In the genomic region with DNA sequence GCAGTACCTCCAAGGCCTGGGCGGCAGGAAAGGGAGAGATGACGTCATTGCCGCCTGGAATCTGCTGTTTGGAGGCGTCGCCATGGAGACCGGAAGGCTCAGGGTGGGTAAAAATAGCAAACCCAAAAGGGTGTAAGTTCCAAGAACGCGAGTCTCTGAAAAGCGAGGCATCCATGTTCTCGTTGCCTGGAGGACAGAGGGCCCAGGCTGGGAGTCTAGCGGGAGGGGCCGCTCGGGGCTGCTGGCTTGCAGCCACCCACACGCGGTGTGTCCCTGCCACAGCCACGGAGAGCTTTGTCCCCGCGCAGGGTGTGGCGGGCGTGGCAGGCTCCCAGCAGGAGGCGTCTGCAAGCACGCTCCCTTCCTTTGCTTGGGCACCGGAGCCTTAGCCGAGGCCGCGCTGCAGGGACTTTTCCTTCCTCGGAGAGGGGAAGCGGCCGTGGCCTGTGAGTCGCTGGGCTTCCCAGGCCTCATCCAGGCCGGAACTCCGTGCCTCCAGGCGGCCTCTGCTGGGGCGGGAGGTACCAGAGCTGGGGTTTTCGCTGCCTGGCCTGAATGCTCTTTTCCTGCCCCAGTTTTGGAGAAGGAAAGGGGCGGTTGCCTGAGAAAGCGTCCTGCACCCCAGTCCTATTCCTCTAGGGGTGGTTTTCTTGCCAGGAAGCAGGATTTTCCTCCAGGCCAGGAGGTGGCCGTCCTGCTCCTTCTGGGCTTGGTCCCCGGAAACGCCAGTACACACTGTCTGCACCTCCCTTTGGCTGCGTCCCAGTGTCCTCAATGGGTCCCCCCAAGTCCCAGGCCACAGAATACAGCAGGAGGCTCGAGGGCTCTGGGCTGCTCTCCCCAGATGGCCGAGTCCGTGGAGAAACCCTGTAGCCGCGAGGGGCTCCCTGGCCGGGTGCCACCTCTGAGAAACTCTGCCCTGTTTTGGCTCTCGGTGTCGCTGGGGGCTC, we compare ENCODE assay signal across 8 cellular contexts.
DNase-seq lines count a peak whose midpoint lies in the region; ATAC-seq and TF ChIP-seq lines count a peak whose summit lies in the region.

No MANE protein-coding gene starts in this region.

- H3K9me3 ChIP-seq in duodenal mucosa (ENCODE audit: control insufficient read depth in 1 of 2, low read length in 2 of 2) = no peaks in the 10 kb centered on the region

- TF ChIP-seq CTCF in WI38 (IDR thresholded peaks at IDR 0.05; ENCODE audit: low read depth, low read length) = 0 out of 2 replicates have a peak, but pooled peaks have one; percentile 17

- ATAC-seq in GM18498 (IDR thresholded peaks at IDR 0.05; ENCODE audit: unreplicated experiment) = no peak

- H3K4me1 ChIP-seq in duodenal mucosa (ENCODE audit: control insufficient read depth in 1 of 2, insufficient read depth in 2 of 2, low read length in 2 of 2) = peaks cover 19 to 23% of the 10 kb centered on the region in 2 donors

- TF ChIP-seq RAD21 in Ishikawa (IDR thresholded peaks at IDR 0.05; ENCODE audit: low read depth) = peak; percentile 33; the same call in 1 of the 2 replicates

- H3K27ac ChIP-seq in duodenal mucosa (ENCODE audit: low read depth, low read length) = peak overlapping the region; percentile 95
- H3K27ac ChIP-seq in layer of hippocampus (ENCODE audit: low read depth, low read length) = peak overlapping the region; percentile 97

- TF ChIP-seq EP300 in Ishikawa (IDR thresholded peaks at IDR 0.05; ENCODE audit: borderline replicate concordance) = peak; percentile 48; the same call in 1 of the 2 replicates

- peak overlapping the region; percentile 65 to 71 for H3K9ac ChIP-seq in duodenal mucosa (ENCODE audit: low read depth in 1 of 2, low read length in 2 of 2)

- no peaks in the 10 kb centered on the region for H3K27me3 ChIP-seq in duodenal mucosa (ENCODE audit: control insufficient read depth in 1 of 2, insufficient read depth in 2 of 2, low read length in 2 of 2)
- H3K27me3 ChIP-seq in layer of hippocampus (ENCODE audit: control insufficient read depth, insufficient read depth, low read length) = no peaks in the 10 kb centered on the region

- H3K36me3 ChIP-seq in duodenal mucosa (ENCODE audit: control insufficient read depth in 1 of 2, insufficient read depth in 2 of 2, low read length in 2 of 2) = no peaks in the 10 kb centered on the region

- DNase-seq in COLO829 (ENCODE audit: low spot score) (peak; percentile 89), smooth muscle cell of the brain vasculature (ENCODE audit: low read depth, low spot score) (peak; percentile 95), cortex of kidney (lab: John Stamatoyannopoulos, UW) (no peak)

- H3K4me3 ChIP-seq in WI38 (ENCODE audit: low read depth, low read length) (peak overlapping the region; percentile 46), duodenal mucosa (ENCODE audit: low read depth in 1 of 2, low read length in 2 of 2) (peak overlapping the region; percentile 54 to 57)

TF ChIP-seq in Ishikawa, 13 proteins besides CTCF, POLR2A, EP300 and RAD21:
- TF ChIP-seq FOXM1 (IDR thresholded peaks at IDR 0.05; ENCODE audit: borderline replicate concordance, low read depth) = no peak
- peak; percentile 28; the same call in 1 of the 2 replicates for TF ChIP-seq CREB1 (IDR thresholded peaks at IDR 0.05; ENCODE audit: low read depth)
- peak; percentile 60 for TF ChIP-seq TEAD4 (IDR thresholded peaks at IDR 0.05)
- TF ChIP-seq CEBPB (IDR thresholded peaks at IDR 0.05) = no peak
- TF ChIP-seq, protein P1, sequence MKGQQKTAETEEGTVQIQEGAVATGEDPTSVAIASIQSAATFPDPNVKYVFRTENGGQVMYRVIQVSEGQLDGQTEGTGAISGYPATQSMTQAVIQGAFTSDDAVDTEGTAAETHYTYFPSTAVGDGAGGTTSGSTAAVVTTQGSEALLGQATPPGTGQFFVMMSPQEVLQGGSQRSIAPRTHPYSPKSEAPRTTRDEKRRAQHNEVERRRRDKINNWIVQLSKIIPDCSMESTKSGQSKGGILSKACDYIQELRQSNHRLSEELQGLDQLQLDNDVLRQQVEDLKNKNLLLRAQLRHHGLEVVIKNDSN (IDR thresholded peaks at IDR 0.05) = no peak
- TF ChIP-seq, protein P2, sequence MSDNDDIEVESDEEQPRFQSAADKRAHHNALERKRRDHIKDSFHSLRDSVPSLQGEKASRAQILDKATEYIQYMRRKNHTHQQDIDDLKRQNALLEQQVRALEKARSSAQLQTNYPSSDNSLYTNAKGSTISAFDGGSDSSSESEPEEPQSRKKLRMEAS (IDR thresholded peaks at IDR 0.05) = peak; percentile 74
- 0 out of 2 replicates have a peak, but pooled peaks have one; percentile 20 for TF ChIP-seq TCF12 (IDR thresholded peaks at IDR 0.05; ENCODE audit: low read depth)
- peak; percentile 36; the same call in 1 of the 2 replicates for TF ChIP-seq ZBTB7A (IDR thresholded peaks at IDR 0.05; ENCODE audit: low read depth)
- no peak for TF ChIP-seq EGR1 (IDR thresholded peaks at IDR 0.05)
- TF ChIP-seq, protein P3, sequence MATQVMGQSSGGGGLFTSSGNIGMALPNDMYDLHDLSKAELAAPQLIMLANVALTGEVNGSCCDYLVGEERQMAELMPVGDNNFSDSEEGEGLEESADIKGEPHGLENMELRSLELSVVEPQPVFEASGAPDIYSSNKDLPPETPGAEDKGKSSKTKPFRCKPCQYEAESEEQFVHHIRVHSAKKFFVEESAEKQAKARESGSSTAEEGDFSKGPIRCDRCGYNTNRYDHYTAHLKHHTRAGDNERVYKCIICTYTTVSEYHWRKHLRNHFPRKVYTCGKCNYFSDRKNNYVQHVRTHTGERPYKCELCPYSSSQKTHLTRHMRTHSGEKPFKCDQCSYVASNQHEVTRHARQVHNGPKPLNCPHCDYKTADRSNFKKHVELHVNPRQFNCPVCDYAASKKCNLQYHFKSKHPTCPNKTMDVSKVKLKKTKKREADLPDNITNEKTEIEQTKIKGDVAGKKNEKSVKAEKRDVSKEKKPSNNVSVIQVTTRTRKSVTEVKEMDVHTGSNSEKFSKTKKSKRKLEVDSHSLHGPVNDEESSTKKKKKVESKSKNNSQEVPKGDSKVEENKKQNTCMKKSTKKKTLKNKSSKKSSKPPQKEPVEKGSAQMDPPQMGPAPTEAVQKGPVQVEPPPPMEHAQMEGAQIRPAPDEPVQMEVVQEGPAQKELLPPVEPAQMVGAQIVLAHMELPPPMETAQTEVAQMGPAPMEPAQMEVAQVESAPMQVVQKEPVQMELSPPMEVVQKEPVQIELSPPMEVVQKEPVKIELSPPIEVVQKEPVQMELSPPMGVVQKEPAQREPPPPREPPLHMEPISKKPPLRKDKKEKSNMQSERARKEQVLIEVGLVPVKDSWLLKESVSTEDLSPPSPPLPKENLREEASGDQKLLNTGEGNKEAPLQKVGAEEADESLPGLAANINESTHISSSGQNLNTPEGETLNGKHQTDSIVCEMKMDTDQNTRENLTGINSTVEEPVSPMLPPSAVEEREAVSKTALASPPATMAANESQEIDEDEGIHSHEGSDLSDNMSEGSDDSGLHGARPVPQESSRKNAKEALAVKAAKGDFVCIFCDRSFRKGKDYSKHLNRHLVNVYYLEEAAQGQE (IDR thresholded peaks at IDR 0.05; ENCODE audit: low read depth) = no peak
- TF ChIP-seq YY1 (IDR thresholded peaks at IDR 0.05; ENCODE audit: low read depth) = peak; percentile 57; the same call in 1 of the 2 replicates
- peak; percentile 65 for TF ChIP-seq NFIC (IDR thresholded peaks at IDR 0.05)
- peak; percentile 43; the same call in 1 of the 2 replicates for TF ChIP-seq TAF1 (IDR thresholded peaks at IDR 0.05; ENCODE audit: low read depth)
